ENCODE assay signal across 34 cellular contexts in the genomic region with DNA sequence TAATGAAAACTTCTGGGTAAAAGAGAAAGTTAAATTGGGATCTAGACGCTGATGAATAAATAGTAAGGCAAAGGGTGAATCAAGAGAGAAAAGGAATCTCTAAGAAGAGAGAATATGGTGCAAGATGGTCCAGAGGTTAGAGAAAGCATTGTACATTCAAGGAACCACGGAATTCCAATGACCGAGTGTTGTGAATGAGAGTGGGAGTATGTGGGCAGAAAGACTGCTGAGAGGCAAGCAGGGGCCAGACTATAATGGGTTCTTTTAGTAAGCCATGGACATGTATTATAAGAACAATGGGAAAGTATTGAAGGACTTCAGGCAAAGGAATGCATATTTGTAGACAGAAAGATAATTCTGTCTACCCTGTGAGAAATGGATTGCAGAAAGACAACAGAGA. TPM values are rescaled to one million over a fixed set of nuclear protein-coding genes. Genes with fewer than 3 reads are reported as not detected.
"Had no signal": no experiment of that assay in that cellular context is flagged by ENCODE, and none has a peak within 500 bp of the region (broad histone marks: within the 10 kb centered on the region; RNA-seq: fewer than 3 reads in every experiment).

No MANE protein-coding gene starts in this region.

- ATAC-seq: activated CD4-positive, CD25-positive, alpha-beta regulatory T cell treated with anti-CD3 and anti-CD28 coated beads, Interleukin-2, amount 50 U/mL, for 24 hours; activated CD8-positive, alpha-beta T cell treated with anti-CD3 and anti-CD28 coated beads for 36 hours; activated T-cell treated with anti-CD3 and anti-CD28 coated beads, Interleukin-2, amount 50 U/mL, for 4 hours; activated T-helper 17 cell treated with anti-CD3 and anti-CD28 coated beads, Interleukin-2, amount 50 U/mL, for 72 hours; body of pancreas; effector memory CD8-positive, alpha-beta T cell; gastrocnemius medialis; heart left ventricle; T-helper 17 cell had no signal

- H3K4me1 ChIP-seq: body of pancreas, esophagus squamous epithelium, gastrocnemius medialis, heart left ventricle had no signal

- H3K27ac ChIP-seq: body of pancreas, epithelial cell of prostate, esophagus squamous epithelium, gastrocnemius medialis, heart left ventricle, WERI-Rb-1 had no signal

- FAIRE-seq: colon had no signal

- H3K27me3 Mint-ChIP-seq: activated B cell treated with CpG ODN at 0.5 μM for 24 hours; activated CD8-positive, alpha-beta T cell treated with anti-CD3 and anti-CD28 coated beads for 36 hours; activated naive CD8-positive, alpha-beta T cell; activated T-helper 17 cell treated with anti-CD3 and anti-CD28 coated beads, Interleukin-2, amount 50 U/mL, for 72 hours; effector memory CD8-positive, alpha-beta T cell had no signal

- H3K4me3 Mint-ChIP-seq: activated B cell treated with CpG ODN at 0.5 μM for 24 hours; activated CD8-positive, alpha-beta T cell treated with anti-CD3 and anti-CD28 coated beads for 36 hours; activated naive CD8-positive, alpha-beta T cell; activated T-cell treated with anti-CD3 and anti-CD28 coated beads, Interleukin-2, amount 50 U/mL, for 4 hours; activated T-helper 17 cell treated with anti-CD3 and anti-CD28 coated beads, Interleukin-2, amount 50 U/mL, for 72 hours; effector memory CD8-positive, alpha-beta T cell; T-helper 17 cell; T-helper 2 cell treated with Interferon-gamma antibody and Interleukin-4, amounts not matched to agents 5 μg/mL and 100 μg/mL, for 36 hours had no signal

- H3K27ac Mint-ChIP-seq: activated B cell treated with CpG ODN at 0.5 μM for 24 hours; activated CD8-positive, alpha-beta T cell treated with anti-CD3 and anti-CD28 coated beads for 36 hours; activated naive CD8-positive, alpha-beta T cell; activated T-helper 17 cell treated with anti-CD3 and anti-CD28 coated beads, Interleukin-2, amount 50 U/mL, for 72 hours; effector memory CD8-positive, alpha-beta T cell; T-helper 17 cell; T-helper 2 cell treated with Interferon-gamma antibody and Interleukin-4, amounts not matched to agents 5 μg/mL and 100 μg/mL, for 36 hours had no signal

- H3K9me3 Mint-ChIP-seq: activated B cell treated with CpG ODN at 0.5 μM for 24 hours; activated T-cell treated with anti-CD3 and anti-CD28 coated beads, Interleukin-2, amount 50 U/mL, for 4 hours; T-helper 2 cell treated with Interferon-gamma antibody and Interleukin-4, amounts not matched to agents 5 μg/mL and 100 μg/mL, for 36 hours had no signal

- H3K4me1 Mint-ChIP-seq: activated B cell treated with CpG ODN at 0.5 μM for 24 hours; activated T-helper 17 cell treated with anti-CD3 and anti-CD28 coated beads, Interleukin-2, amount 50 U/mL, for 72 hours; T-helper 17 cell had no signal

- H3K4me3 ChIP-seq: body of pancreas, esophagus squamous epithelium, gastrocnemius medialis, heart left ventricle had no signal

- H3K27me3 ChIP-seq: body of pancreas, esophagus squamous epithelium, gastrocnemius medialis, heart left ventricle had no signal

- DNase-seq: activated B cell treated with CpG ODN at 0.5 μM for 24 hours; activated CD4-positive, alpha-beta T cell treated with anti-CD3 and anti-CD28 coated beads for 48 hours; activated CD4-positive, alpha-beta T cell treated with anti-CD3 and anti-CD28 coated beads, Interleukin-2, amount 50 U/mL, for 1 hour; activated CD4-positive, alpha-beta T cell treated with anti-CD3 and anti-CD28 coated beads, Interleukin-2, amount 50 U/mL, for 48 hours; activated CD8-positive, alpha-beta memory T cell treated with anti-CD3 and anti-CD28 coated beads for 24 hours; activated CD8-positive, alpha-beta T cell treated with anti-CD3 and anti-CD28 coated beads for 36 hours; activated effector memory CD4-positive, alpha-beta T cell treated with Interleukin-2 at 50 U/mL for 16 hours; activated gamma-delta T cell treated with Interleukin-2 at 50 U/mL for 16 hours; activated naive CD4-positive, alpha-beta T cell treated with anti-CD3 and anti-CD28 coated beads, Interleukin-2, amount 50 U/mL, for 16 hours; activated naive CD4-positive, alpha-beta T cell treated with Interleukin-2 at 50 U/mL for 16 hours; activated T-cell treated with anti-CD3 and anti-CD28 coated beads, Interleukin-2, amount 50 U/mL, for 4 hours; amniotic stem cell; anterior cingulate cortex; body of pancreas; caudate nucleus; cortex of kidney; dermis blood vessel endothelial cell; effector CD4-positive, alpha-beta T cell; effector memory CD8-positive, alpha-beta T cell; esophagus squamous epithelium; foreskin fibroblast; gastrocnemius medialis; glutamatergic neuron; heart left ventricle; T-helper 1 cell; T-helper 17 cell; T1000; WERI-Rb-1 had no signal

- H3K36me3 ChIP-seq: gastrocnemius medialis, WERI-Rb-1 had no signal

- H3K9me3 ChIP-seq: body of pancreas, esophagus squamous epithelium, gastrocnemius medialis, heart left ventricle had no signal

RNA-seq across cellular contexts. Expression of a gene that starts 45.2 kb away (rescaled TPM):
- total RNA-seq: activated B cell treated with CpG ODN at 0.5 μM for 24 hours; activated T-helper 17 cell treated with anti-CD3 and anti-CD28 coated beads, Interleukin-2, amount 50 U/mL, for 72 hours had no signal
